Comparison of ENCODE assay signal across 1 cellular context in the genomic region with DNA sequence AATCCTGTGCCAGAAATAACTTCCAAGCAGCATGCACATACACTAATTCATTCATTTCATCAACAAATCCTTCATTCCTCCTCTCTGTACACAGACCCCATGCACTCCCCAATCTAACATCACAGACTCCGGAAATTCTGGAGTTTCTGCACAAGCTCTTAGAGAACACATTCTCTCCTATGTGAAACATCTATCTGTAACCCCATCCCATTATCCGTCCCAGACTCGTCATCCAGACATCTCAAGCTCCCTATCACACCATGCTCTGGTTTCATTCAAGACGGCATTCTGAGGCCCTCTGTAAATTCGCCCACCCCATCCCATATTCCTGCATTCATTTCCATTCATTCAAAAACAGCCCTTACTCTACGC.
A peak's percentile ranks its signal among the peaks of the same experiment; 100 is the strongest.
TF ChIP-seq lines count a peak whose summit lies in the region.

No MANE protein-coding gene starts in this region.

TF ChIP-seq in HepG2, 621 proteins besides CTCF, POLR2A, EP300 and RAD21:
- TF ChIP-seq ATAD3A (CRISPR knock-in tag; IDR thresholded peaks at IDR 0.05) (no peak), POLR2AphosphoS2 (IDR thresholded peaks at IDR 0.05; ENCODE audit: low read depth, low read length) (no peak), KDM4B (CRISPR knock-in tag; IDR thresholded peaks at IDR 0.05) (no peak), ZNF180 (CRISPR knock-in tag; IDR thresholded peaks at IDR 0.05; ENCODE audit: borderline replicate concordance, low read depth) (no peak), ELF4 (CRISPR knock-in tag; IDR thresholded peaks at IDR 0.05; ENCODE audit: borderline replicate concordance) (no peak), ZSCAN31 (CRISPR knock-in tag; IDR thresholded peaks at IDR 0.05; ENCODE audit: low read depth) (0 out of 2 replicates have a peak, but pooled peaks have one; percentile 8), HMG20A (CRISPR knock-in tag; IDR thresholded peaks at IDR 0.05; ENCODE audit: borderline replicate concordance) (no peak), ZNF441 (CRISPR knock-in tag; IDR thresholded peaks at IDR 0.05; ENCODE audit: borderline replicate concordance) (0 out of 2 replicates have a peak, but pooled peaks have one; percentile 7), ZNF747 (CRISPR knock-in tag; IDR thresholded peaks at IDR 0.05; ENCODE audit: borderline replicate concordance) (0 out of 2 replicates have a peak, but pooled peaks have one; percentile 29), ZNF556 (CRISPR knock-in tag; IDR thresholded peaks at IDR 0.05; ENCODE audit: borderline replicate concordance) (no peak), ZNF644 (CRISPR knock-in tag; IDR thresholded peaks at IDR 0.05; ENCODE audit: low read depth) (no peak), NAIF1 (CRISPR knock-in tag; IDR thresholded peaks at IDR 0.05; ENCODE audit: borderline replicate concordance) (0 out of 2 replicates have a peak, but pooled peaks have one; percentile 9), ZFP62 (CRISPR knock-in tag; IDR thresholded peaks at IDR 0.05) (no peak), RBAK (CRISPR knock-in tag; IDR thresholded peaks at IDR 0.05) (no peak), EEA1 (CRISPR knock-in tag; IDR thresholded peaks at IDR 0.05; ENCODE audit: borderline replicate concordance) (no peak), KDM1A (CRISPR knock-in tag; IDR thresholded peaks at IDR 0.05) (0 out of 2 replicates have a peak, but pooled peaks have one; percentile 5), ZNF24 (IDR thresholded peaks at IDR 0.05) (peak; percentile 13; the same call in 1 of the 2 replicates), SIX4 (CRISPR knock-in tag; IDR thresholded peaks at IDR 0.05) (0 out of 2 replicates have a peak, but pooled peaks have one; percentile 3), HNF4G (IDR thresholded peaks at IDR 0.05; ENCODE audit: borderline replicate concordance, low read depth, low read length) (no peak), HNF4G (CRISPR knock-in tag; IDR thresholded peaks at IDR 0.05; ENCODE audit: borderline replicate concordance, low read depth) (0 out of 2 replicates have a peak, but pooled peaks have one; percentile 5), MLLT10 (CRISPR knock-in tag; IDR thresholded peaks at IDR 0.05) (no peak), EHMT2 (IDR thresholded peaks at IDR 0.05; ENCODE audit: borderline replicate concordance, low read depth, low read length) (no peak)
- TF ChIP-seq, protein P1, sequence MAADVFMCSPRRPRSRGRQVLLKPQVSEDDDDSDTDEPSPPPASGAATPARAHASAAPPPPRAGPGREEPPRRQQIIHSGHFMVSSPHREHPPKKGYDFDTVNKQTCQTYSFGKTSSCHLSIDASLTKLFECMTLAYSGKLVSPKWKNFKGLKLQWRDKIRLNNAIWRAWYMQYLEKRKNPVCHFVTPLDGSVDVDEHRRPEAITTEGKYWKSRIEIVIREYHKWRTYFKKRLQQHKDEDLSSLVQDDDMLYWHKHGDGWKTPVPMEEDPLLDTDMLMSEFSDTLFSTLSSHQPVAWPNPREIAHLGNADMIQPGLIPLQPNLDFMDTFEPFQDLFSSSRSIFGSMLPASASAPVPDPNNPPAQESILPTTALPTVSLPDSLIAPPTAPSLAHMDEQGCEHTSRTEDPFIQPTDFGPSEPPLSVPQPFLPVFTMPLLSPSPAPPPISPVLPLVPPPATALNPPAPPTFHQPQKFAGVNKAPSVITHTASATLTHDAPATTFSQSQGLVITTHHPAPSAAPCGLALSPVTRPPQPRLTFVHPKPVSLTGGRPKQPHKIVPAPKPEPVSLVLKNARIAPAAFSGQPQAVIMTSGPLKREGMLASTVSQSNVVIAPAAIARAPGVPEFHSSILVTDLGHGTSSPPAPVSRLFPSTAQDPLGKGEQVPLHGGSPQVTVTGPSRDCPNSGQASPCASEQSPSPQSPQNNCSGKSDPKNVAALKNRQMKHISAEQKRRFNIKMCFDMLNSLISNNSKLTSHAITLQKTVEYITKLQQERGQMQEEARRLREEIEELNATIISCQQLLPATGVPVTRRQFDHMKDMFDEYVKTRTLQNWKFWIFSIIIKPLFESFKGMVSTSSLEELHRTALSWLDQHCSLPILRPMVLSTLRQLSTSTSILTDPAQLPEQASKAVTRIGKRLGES (CRISPR knock-in tag; IDR thresholded peaks at IDR 0.05; ENCODE audit: borderline replicate concordance): no peak
- TF ChIP-seq, protein P2, sequence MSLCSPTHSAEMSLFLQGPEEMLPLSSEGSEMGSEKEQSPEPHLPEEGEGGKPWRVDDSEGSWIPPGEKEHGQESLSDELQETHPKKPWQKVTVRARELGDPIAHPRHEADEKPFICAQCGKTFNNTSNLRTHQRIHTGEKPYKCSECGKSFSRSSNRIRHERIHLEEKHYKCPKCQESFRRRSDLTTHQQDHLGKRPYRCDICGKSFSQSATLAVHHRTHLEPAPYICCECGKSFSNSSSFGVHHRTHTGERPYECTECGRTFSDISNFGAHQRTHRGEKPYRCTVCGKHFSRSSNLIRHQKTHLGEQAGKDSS (CRISPR knock-in tag; IDR thresholded peaks at IDR 0.05; ENCODE audit: borderline replicate concordance, low read depth): no peak
- TF ChIP-seq, protein P3, sequence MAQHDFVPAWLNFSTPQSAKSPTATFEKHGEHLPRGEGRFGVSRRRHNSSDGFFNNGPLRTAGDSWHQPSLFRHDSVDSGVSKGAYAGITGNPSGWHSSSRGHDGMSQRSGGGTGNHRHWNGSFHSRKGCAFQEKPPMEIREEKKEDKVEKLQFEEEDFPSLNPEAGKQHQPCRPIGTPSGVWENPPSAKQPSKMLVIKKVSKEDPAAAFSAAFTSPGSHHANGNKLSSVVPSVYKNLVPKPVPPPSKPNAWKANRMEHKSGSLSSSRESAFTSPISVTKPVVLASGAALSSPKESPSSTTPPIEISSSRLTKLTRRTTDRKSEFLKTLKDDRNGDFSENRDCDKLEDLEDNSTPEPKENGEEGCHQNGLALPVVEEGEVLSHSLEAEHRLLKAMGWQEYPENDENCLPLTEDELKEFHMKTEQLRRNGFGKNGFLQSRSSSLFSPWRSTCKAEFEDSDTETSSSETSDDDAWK (CRISPR knock-in tag; IDR thresholded peaks at IDR 0.05): no peak
- TF ChIP-seq, protein P4, sequence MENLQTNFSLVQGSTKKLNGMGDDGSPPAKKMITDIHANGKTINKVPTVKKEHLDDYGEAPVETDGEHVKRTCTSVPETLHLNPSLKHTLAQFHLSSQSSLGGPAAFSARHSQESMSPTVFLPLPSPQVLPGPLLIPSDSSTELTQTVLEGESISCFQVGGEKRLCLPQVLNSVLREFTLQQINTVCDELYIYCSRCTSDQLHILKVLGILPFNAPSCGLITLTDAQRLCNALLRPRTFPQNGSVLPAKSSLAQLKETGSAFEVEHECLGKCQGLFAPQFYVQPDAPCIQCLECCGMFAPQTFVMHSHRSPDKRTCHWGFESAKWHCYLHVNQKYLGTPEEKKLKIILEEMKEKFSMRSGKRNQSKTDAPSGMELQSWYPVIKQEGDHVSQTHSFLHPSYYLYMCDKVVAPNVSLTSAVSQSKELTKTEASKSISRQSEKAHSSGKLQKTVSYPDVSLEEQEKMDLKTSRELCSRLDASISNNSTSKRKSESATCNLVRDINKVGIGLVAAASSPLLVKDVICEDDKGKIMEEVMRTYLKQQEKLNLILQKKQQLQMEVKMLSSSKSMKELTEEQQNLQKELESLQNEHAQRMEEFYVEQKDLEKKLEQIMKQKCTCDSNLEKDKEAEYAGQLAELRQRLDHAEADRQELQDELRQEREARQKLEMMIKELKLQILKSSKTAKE (CRISPR knock-in tag; IDR thresholded peaks at IDR 0.05; ENCODE audit: borderline replicate concordance): no peak
- TF ChIP-seq, protein P5, sequence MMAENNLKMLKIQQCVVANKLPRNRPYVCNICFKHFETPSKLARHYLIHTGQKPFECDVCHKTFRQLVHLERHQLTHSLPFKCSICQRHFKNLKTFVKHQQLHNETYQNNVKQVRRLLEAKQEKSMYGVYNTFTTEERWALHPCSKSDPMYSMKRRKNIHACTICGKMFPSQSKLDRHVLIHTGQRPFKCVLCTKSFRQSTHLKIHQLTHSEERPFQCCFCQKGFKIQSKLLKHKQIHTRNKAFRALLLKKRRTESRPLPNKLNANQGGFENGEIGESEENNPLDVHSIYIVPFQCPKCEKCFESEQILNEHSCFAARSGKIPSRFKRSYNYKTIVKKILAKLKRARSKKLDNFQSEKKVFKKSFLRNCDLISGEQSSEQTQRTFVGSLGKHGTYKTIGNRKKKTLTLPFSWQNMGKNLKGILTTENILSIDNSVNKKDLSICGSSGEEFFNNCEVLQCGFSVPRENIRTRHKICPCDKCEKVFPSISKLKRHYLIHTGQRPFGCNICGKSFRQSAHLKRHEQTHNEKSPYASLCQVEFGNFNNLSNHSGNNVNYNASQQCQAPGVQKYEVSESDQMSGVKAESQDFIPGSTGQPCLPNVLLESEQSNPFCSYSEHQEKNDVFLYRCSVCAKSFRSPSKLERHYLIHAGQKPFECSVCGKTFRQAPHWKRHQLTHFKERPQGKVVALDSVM (CRISPR knock-in tag; IDR thresholded peaks at IDR 0.05): no peak
- TF ChIP-seq, protein P6, sequence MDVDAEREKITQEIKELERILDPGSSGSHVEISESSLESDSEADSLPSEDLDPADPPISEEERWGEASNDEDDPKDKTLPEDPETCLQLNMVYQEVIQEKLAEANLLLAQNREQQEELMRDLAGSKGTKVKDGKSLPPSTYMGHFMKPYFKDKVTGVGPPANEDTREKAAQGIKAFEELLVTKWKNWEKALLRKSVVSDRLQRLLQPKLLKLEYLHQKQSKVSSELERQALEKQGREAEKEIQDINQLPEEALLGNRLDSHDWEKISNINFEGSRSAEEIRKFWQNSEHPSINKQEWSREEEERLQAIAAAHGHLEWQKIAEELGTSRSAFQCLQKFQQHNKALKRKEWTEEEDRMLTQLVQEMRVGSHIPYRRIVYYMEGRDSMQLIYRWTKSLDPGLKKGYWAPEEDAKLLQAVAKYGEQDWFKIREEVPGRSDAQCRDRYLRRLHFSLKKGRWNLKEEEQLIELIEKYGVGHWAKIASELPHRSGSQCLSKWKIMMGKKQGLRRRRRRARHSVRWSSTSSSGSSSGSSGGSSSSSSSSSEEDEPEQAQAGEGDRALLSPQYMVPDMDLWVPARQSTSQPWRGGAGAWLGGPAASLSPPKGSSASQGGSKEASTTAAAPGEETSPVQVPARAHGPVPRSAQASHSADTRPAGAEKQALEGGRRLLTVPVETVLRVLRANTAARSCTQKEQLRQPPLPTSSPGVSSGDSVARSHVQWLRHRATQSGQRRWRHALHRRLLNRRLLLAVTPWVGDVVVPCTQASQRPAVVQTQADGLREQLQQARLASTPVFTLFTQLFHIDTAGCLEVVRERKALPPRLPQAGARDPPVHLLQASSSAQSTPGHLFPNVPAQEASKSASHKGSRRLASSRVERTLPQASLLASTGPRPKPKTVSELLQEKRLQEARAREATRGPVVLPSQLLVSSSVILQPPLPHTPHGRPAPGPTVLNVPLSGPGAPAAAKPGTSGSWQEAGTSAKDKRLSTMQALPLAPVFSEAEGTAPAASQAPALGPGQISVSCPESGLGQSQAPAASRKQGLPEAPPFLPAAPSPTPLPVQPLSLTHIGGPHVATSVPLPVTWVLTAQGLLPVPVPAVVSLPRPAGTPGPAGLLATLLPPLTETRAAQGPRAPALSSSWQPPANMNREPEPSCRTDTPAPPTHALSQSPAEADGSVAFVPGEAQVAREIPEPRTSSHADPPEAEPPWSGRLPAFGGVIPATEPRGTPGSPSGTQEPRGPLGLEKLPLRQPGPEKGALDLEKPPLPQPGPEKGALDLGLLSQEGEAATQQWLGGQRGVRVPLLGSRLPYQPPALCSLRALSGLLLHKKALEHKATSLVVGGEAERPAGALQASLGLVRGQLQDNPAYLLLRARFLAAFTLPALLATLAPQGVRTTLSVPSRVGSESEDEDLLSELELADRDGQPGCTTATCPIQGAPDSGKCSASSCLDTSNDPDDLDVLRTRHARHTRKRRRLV (CRISPR knock-in tag; IDR thresholded peaks at IDR 0.05): 0 out of 2 replicates have a peak, but pooled peaks have one; percentile 10
- TF ChIP-seq, protein P7, sequence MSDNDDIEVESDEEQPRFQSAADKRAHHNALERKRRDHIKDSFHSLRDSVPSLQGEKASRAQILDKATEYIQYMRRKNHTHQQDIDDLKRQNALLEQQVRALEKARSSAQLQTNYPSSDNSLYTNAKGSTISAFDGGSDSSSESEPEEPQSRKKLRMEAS (IDR thresholded peaks at IDR 0.05): 0 out of 2 replicates have a peak, but pooled peaks have one; percentile 10
- TF ChIP-seq, protein P8, sequence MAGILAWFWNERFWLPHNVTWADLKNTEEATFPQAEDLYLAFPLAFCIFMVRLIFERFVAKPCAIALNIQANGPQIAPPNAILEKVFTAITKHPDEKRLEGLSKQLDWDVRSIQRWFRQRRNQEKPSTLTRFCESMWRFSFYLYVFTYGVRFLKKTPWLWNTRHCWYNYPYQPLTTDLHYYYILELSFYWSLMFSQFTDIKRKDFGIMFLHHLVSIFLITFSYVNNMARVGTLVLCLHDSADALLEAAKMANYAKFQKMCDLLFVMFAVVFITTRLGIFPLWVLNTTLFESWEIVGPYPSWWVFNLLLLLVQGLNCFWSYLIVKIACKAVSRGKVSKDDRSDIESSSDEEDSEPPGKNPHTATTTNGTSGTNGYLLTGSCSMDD (CRISPR knock-in tag; IDR thresholded peaks at IDR 0.05): no peak
